ENCODE assay signal across 11 cellular contexts in the genomic region with DNA sequence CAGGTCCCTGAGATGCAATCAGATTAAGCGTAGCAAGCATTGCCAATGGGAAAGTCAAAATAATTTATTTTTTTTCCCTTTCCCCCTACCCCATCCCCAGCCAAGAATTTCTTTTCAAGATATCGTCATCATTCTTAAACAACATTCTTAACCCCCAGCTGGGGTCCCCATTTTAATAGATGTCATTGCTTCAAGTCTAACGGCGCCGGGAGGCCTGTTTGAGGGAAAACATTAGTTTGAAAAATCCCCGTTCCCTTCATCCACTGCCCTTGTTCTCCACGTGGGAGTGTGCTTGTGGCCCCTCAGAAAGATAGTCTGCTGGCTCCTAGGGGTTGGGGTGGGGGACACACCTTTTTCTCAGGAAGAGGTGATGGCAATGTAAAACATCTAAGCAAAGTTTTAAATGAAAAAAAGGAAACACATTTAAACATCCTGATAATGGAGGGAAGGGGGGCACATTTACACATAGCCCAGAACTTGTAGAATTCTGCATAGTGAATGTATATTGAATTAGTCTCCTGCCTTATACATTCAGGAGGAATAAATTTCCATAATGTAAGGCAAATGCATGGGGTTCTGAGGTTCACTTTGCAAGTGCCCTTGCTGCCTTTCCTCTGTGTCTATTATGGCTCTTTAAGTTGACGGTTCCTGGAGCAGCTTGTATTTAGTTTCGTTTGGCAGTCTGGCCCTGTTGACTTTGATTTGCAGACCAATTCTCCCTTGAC. TPM values are rescaled to one million over a fixed set of nuclear protein-coding genes. Genes with fewer than 3 reads are reported as not detected.
DNase-seq lines count a peak whose midpoint lies in the region; ATAC-seq and TF ChIP-seq lines count a peak whose summit lies in the region.
"Had no signal": no experiment of that assay in that cellular context is flagged by ENCODE, and none has a peak within 500 bp of the region (broad histone marks: within the 10 kb centered on the region; RNA-seq: fewer than 3 reads in every experiment).

No MANE protein-coding gene starts in this region.

- ATAC-seq in HG02588 (IDR thresholded peaks at IDR 0.05; ENCODE audit: unreplicated experiment) (no peak), mucosa of descending colon (no peak)

- H3K4me3 ChIP-seq in NT2/D1 (ENCODE audit: insufficient read length, low read depth), result no peak overlapping the region
- H3K4me3 ChIP-seq in coronary artery, result peak overlapping the region; percentile 32
- no peak overlapping the region for H3K4me3 ChIP-seq in tibial artery
- H3K4me3 ChIP-seq in mucosa of descending colon, result no peak overlapping the region

- TF ChIP-seq CTCF in coronary artery (IDR thresholded peaks at IDR 0.05), result no peak
- no peak for TF ChIP-seq CTCF in mesothelial cell of epicardium (IDR thresholded peaks at IDR 0.05; ENCODE audit: unreplicated experiment)
- no peak for TF ChIP-seq CTCF in tibial artery (IDR thresholded peaks at IDR 0.05)
- no peak for TF ChIP-seq CTCF in mucosa of descending colon (IDR thresholded peaks at IDR 0.05)

- H3K9ac ChIP-seq in NT2/D1 (ENCODE audit: insufficient read length, low read depth), result peak overlapping the region; percentile 44

- H3K27me3 ChIP-seq in NT2/D1 (ENCODE audit: insufficient read depth, insufficient read length) (no peaks in the 10 kb centered on the region), tibial artery (no peaks in the 10 kb centered on the region)

- H3K4me1 ChIP-seq in NT2/D1 (ENCODE audit: insufficient read depth, insufficient read length), result peaks cover 69% of the 10 kb centered on the region
- H3K4me1 ChIP-seq in tibial artery, result peaks cover 0 to 96% (median 78%) of the 10 kb centered on the region in 4 donors
- H3K4me1 ChIP-seq in mucosa of descending colon (ENCODE audit: low read depth), result peaks cover 3% of the 10 kb centered on the region

- H3K4me1 Mint-ChIP-seq in mesothelial cell of epicardium, result peaks cover 75% of the 10 kb centered on the region

- peaks cover 70% of the 10 kb centered on the region for H3K36me3 ChIP-seq in NT2/D1 (ENCODE audit: insufficient read depth, insufficient read length, low read length)
- H3K36me3 ChIP-seq in tibial artery, result peaks cover 12 to 26% (median 16%) of the 10 kb centered on the region in 3 donors
- no peaks in the 10 kb centered on the region for H3K36me3 ChIP-seq in mucosa of descending colon (ENCODE audit: low read depth)

- no peak for DNase-seq in NT2/D1 (ENCODE audit: low read depth, low spot score)
- no peak for DNase-seq in coronary artery (ENCODE audit: low spot score)
- DNase-seq in mesothelial cell of epicardium (ENCODE audit: low spot score in 2 of 2, unreplicated experiment in 2 of 2), result no peak
- no peak for DNase-seq in tibial artery
- DNase-seq in pons (ENCODE audit: low spot score), result no peak
- no peak for DNase-seq in mucosa of descending colon
- DNase-seq: activated CD8-positive, alpha-beta memory T cell treated with anti-CD3 and anti-CD28 coated beads, Interleukin-2, amount 50 U/mL, for 4 hours; DMS153; NCI-H2081 treated with DMSO at 0.1 percent for 48 hours had no signal

- peak overlapping the region; percentile 95 for H3K27ac Mint-ChIP-seq in mesothelial cell of epicardium
- H3K27ac Mint-ChIP-seq: stimulated activated naive CD8-positive, alpha-beta T cell treated with anti-CD3 and anti-CD28 coated beads, Interleukin-15, Interleukin-2, amounts not matched to agents 100 ng/mL and 50 ng/mL, for 24 hours had no signal

- no peaks in the 10 kb centered on the region for H3K9me3 ChIP-seq in NT2/D1 (ENCODE audit: insufficient read depth, low read length)
- no peaks in the 10 kb centered on the region for H3K9me3 ChIP-seq in tibial artery
- H3K9me3 ChIP-seq in mucosa of descending colon, result no peaks in the 10 kb centered on the region

- no peaks in the 10 kb centered on the region for H3K36me3 Mint-ChIP-seq in mesothelial cell of epicardium

- no peaks in the 10 kb centered on the region for H3K9me3 Mint-ChIP-seq in mesothelial cell of epicardium
- H3K9me3 Mint-ChIP-seq: stimulated activated naive CD8-positive, alpha-beta T cell treated with anti-CD3 and anti-CD28 coated beads, Interleukin-15, Interleukin-2, amounts not matched to agents 100 ng/mL and 50 ng/mL, for 24 hours had no signal

- H3K27ac ChIP-seq in coronary artery (peak overlapping the region; percentile 81 to 94), tibial artery (peak overlapping the region; percentile 89 to 90)

- intact Hi-C loops in tibial artery (cut with DNase I; ENCODE audit: low total_unique reads) (no loop called here), mucosa of descending colon (cut with DNase I, micrococcal nuclease) (no loop called here)

- H3K27me3 Mint-ChIP-seq in mesothelial cell of epicardium (ENCODE audit: low read depth), result peaks cover 14% of the 10 kb centered on the region

- no peak overlapping the region for H3K4me3 Mint-ChIP-seq in mesothelial cell of epicardium
- H3K4me3 Mint-ChIP-seq: stimulated activated naive CD8-positive, alpha-beta T cell treated with anti-CD3 and anti-CD28 coated beads, Interleukin-15, Interleukin-2, amounts not matched to agents 100 ng/mL and 50 ng/mL, for 24 hours had no signal

RNA-seq across cellular contexts. Expression of a gene that starts 6.8 kb away (rescaled TPM):
- total RNA-seq in mesothelial cell of epicardium (27.9 to 29.3 TPM (median 28.7 TPM) in 3 replicates), mucosa of descending colon (10 to 100 TPM in 1 of 3 donors, 1 to 10 TPM in 2; 1.0 to 16.8 (median 3.0) TPM)

RNA-seq across cellular contexts. Expression of a gene that starts 12.4 kb away (rescaled TPM):
- total RNA-seq in mesothelial cell of epicardium, result 3.3 to 4.3 TPM (median 3.4 TPM) in 3 replicates
- 10 to 100 TPM in 1 of 3 donors, 1 to 10 TPM in 1, under 1 TPM in 1; 0.43 to 29.7 (median 5.7) TPM for total RNA-seq in mucosa of descending colon

RNA-seq across cellular contexts. Expression of a gene that starts 40.0 kb away (rescaled TPM):
- 11.9 to 12.9 TPM (median 12.7 TPM) in 3 replicates for total RNA-seq in mesothelial cell of epicardium
- 10 to 100 TPM; 10.1 to 27.0 (median 20.4) TPM for total RNA-seq in mucosa of descending colon
